8 cellular contexts compared by ENCODE assay signal in the genomic region with DNA sequence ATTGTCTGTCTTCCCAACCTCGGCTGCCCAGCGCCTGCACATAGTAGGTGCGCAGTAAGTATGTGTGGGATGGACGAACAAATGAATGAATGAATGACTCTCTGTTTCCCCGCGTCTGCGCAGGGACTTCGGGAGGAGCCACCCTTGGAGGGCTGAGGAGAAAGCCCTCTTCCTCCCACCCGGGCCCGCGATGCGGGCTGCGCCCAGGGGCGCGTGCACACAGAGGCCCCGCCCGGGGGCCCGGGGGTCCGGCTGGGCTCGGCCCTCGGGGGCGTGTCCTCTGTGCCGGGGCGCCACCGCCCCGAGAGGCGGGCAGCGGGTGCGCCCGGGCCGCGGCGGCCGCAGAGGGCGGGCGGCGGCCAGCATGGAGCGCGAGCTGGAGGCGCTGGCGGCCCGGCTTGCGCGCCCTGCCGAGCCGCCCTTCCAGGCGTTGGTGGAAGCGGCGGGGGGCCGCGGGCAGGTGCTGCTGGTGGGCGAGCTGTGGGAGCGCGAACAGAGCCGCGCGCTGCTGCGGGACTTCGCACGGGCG. TPM values are rescaled to one million over a fixed set of nuclear protein-coding genes. Genes with fewer than 3 reads are reported as not detected.
DNase-seq lines count a peak whose midpoint lies in the region; ATAC-seq and TF ChIP-seq lines count a peak whose summit lies in the region.

A gene (plus strand): TSS at position 322 of the 529 bp plus-strand sequence. CDS start 43 bp downstream, at position 365.

- H3K9ac ChIP-seq in liver (ENCODE audit: low read depth in 1 of 2, low read length in 2 of 2): peak within 1 kb of the TSS in 1 of 2 donors; percentile 91

- H3K36me3 ChIP-seq in heart left ventricle: no peaks in the 10 kb centered on the region
- H3K36me3 ChIP-seq in liver (ENCODE audit: control insufficient read depth in 4 of 4, insufficient read depth in 3 of 4, low read depth in 1 of 4, low read length in 3 of 4): peaks cover 0 to 7% (median 3%) of the 10 kb centered on the region in 4 donors
- H3K36me3 ChIP-seq in upper lobe of right lung: no peaks in the 10 kb centered on the region

- no peak within 1 kb of the TSS for H3K27ac ChIP-seq in heart left ventricle
- peak within 1 kb of the TSS; percentile 85 for H3K27ac ChIP-seq in liver (ENCODE audit: low read depth in 1 of 2, low read length in 2 of 2)
- no peak within 1 kb of the TSS for H3K27ac ChIP-seq in upper lobe of right lung

- H3K9me3 ChIP-seq in heart left ventricle (no peaks in the 10 kb centered on the region), liver (ENCODE audit: control insufficient read depth in 4 of 4, low read length in 3 of 4) (no peaks in the 10 kb centered on the region), upper lobe of right lung (no peaks in the 10 kb centered on the region)

- peaks cover 8 to 81% (median 48%) of the 10 kb centered on the region in 9 donors for H3K27me3 ChIP-seq in heart left ventricle
- H3K27me3 ChIP-seq in liver (ENCODE audit: control insufficient read depth in 4 of 4, insufficient read depth in 4 of 4, low read length in 3 of 4): no peaks in the 10 kb centered on the region
- peaks cover 60% of the 10 kb centered on the region for H3K27me3 ChIP-seq in upper lobe of right lung

- H3K4me3 ChIP-seq in heart left ventricle: peak within 1 kb of the TSS in 7 of 12 donors; percentile 12 to 44 (median 25)
- H3K4me3 ChIP-seq in liver (ENCODE audit: low read depth in 1 of 3, low read length in 3 of 3): peak within 1 kb of the TSS; percentile 69 to 95 (median 90)
- peak within 1 kb of the TSS; percentile 28 for H3K4me3 ChIP-seq in upper lobe of right lung

- H3K4me1 Mint-ChIP-seq in activated T-helper 2 cell treated with anti-CD3 and anti-CD28 coated beads, Interferon-gamma antibody, Interleukin-2, Interleukin-4, amounts not matched to agents 10 μg/mL and 5 μg/mL and 100 μg/mL, durations not matched to agents 14 hours and 24 hours and 36 hours (ENCODE audit: low read depth): no peaks in the 10 kb centered on the region

- 1 to 2% (median 1%) methylated on average over 23 to 61 of the region's 61 CpGs for WGBS in heart left ventricle, 4 donors
- WGBS in liver: under 1% methylated on average over 61 of the region's 61 CpGs

- no peaks in the 10 kb centered on the region for H3K9me3 Mint-ChIP-seq in activated T-helper 2 cell treated with anti-CD3 and anti-CD28 coated beads, Interferon-gamma antibody, Interleukin-2, Interleukin-4, amounts not matched to agents 10 μg/mL and 5 μg/mL and 100 μg/mL, durations not matched to agents 14 hours and 24 hours and 36 hours

- H3K4me1 ChIP-seq in heart left ventricle (peaks cover 0 to 15% (median 0%) of the 10 kb centered on the region in 12 donors), liver (ENCODE audit: control insufficient read depth in 4 of 4, insufficient read depth in 4 of 4, low read length in 3 of 4) (peaks cover 8 to 66% (median 58%) of the 10 kb centered on the region in 4 donors), upper lobe of right lung (no peaks in the 10 kb centered on the region)

- intact Hi-C loops in heart left ventricle (cut with DNase I): no loop called here
- intact Hi-C loops in left cardiac atrium (cut with DNase I): no loop called here
- intact Hi-C loops in activated T-helper 2 cell treated with anti-CD3 and anti-CD28 coated beads, Interferon-gamma antibody, Interleukin-2, Interleukin-4, amounts not matched to agents 10 μg/mL and 5 μg/mL and 100 μg/mL, durations not matched to agents 14 hours and 24 hours and 36 hours (cut with micrococcal nuclease): no loop called here
- intact Hi-C loops in upper lobe of right lung (cut with DNase I): no loop called here

- H3K27me3 Mint-ChIP-seq in activated T-helper 2 cell treated with anti-CD3 and anti-CD28 coated beads, Interferon-gamma antibody, Interleukin-2, Interleukin-4, amounts not matched to agents 10 μg/mL and 5 μg/mL and 100 μg/mL, durations not matched to agents 14 hours and 24 hours and 36 hours (ENCODE audit: low read depth): peaks cover 71% of the 10 kb centered on the region

- TF ChIP-seq POLR2A in heart left ventricle (IDR thresholded peaks at IDR 0.05): no peak

- H3K36me3 Mint-ChIP-seq in activated T-helper 2 cell treated with anti-CD3 and anti-CD28 coated beads, Interferon-gamma antibody, Interleukin-2, Interleukin-4, amounts not matched to agents 10 μg/mL and 5 μg/mL and 100 μg/mL, durations not matched to agents 14 hours and 24 hours and 36 hours (ENCODE audit: low read depth): no peaks in the 10 kb centered on the region

- ATAC-seq in heart left ventricle (peak in 1 of 4 donors; percentile 45), left cardiac atrium (no peak), upper lobe of right lung (no peak)

- in situ Hi-C loops in KBM-7 (cut with MboI; ENCODE audit: low pct_unique_long_range_greater_than_20kb, low sequenced_read_pairs): no loop called here

- no peak for TF ChIP-seq CTCF in heart left ventricle (IDR thresholded peaks at IDR 0.05)
- TF ChIP-seq CTCF in liver (IDR thresholded peaks at IDR 0.05; ENCODE audit: low read depth, low read length, missing input control): no peak
- no peak for TF ChIP-seq CTCF in upper lobe of right lung (IDR thresholded peaks at IDR 0.05)

- peak within 1 kb of the TSS; percentile 61 for H3K4me3 Mint-ChIP-seq in activated T-helper 2 cell treated with anti-CD3 and anti-CD28 coated beads, Interferon-gamma antibody, Interleukin-2, Interleukin-4, amounts not matched to agents 10 μg/mL and 5 μg/mL and 100 μg/mL, durations not matched to agents 14 hours and 24 hours and 36 hours (ENCODE audit: low read depth)

- no peak for TF ChIP-seq RAD21 in liver (IDR thresholded peaks at IDR 0.05)

- H3K27ac Mint-ChIP-seq in activated T-helper 2 cell treated with anti-CD3 and anti-CD28 coated beads, Interferon-gamma antibody, Interleukin-2, Interleukin-4, amounts not matched to agents 10 μg/mL and 5 μg/mL and 100 μg/mL, durations not matched to agents 14 hours and 24 hours and 36 hours: no peak within 1 kb of the TSS

- no peak for DNase-seq in heart left ventricle
- DNase-seq in left cardiac atrium: no peak
- no peak for DNase-seq in activated T-helper 2 cell treated with anti-CD3 and anti-CD28 coated beads, Interferon-gamma antibody, Interleukin-2, Interleukin-4, amounts not matched to agents 10 μg/mL and 5 μg/mL and 100 μg/mL, durations not matched to agents 14 hours and 24 hours and 36 hours (ENCODE audit: low spot score)
- DNase-seq in upper lobe of right lung: no peak
- no peak for DNase-seq in KBM-7
- no peak for DNase-seq in AML-193 (lab: John Stamatoyannopoulos, UW)
- DNase-seq in NK-92 treated with Interleukin-12 subunit alpha and Interleukin-12 subunit beta, amount 100 ng/mL, for 24 hours (lab: John Stamatoyannopoulos, UW): no peak

TF ChIP-seq in liver, 16 proteins besides CTCF, POLR2A, EP300 and RAD21:
- TF ChIP-seq FOXA2 (IDR thresholded peaks at IDR 0.05): no peak
- TF ChIP-seq, protein P1, sequence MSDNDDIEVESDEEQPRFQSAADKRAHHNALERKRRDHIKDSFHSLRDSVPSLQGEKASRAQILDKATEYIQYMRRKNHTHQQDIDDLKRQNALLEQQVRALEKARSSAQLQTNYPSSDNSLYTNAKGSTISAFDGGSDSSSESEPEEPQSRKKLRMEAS (IDR thresholded peaks at IDR 0.05): no peak
- no peak for TF ChIP-seq EGR1 (IDR thresholded peaks at IDR 0.05; ENCODE audit: low read depth in 2 of 2)
- TF ChIP-seq SP1 (IDR thresholded peaks at IDR 0.05): no peak
- TF ChIP-seq TAF1 (conservative IDR thresholded peaks at IDR 0.05): no peak
- no peak for TF ChIP-seq GABPA (IDR thresholded peaks at IDR 0.05 in 1 of 2, conservative IDR thresholded peaks at IDR 0.05 in 1 of 2)
- TF ChIP-seq HNF4G (IDR thresholded peaks at IDR 0.05): no peak
- TF ChIP-seq YY1 (IDR thresholded peaks at IDR 0.05): no peak
- TF ChIP-seq RXRA (IDR thresholded peaks at IDR 0.05): no peak
- TF ChIP-seq, protein P2, sequence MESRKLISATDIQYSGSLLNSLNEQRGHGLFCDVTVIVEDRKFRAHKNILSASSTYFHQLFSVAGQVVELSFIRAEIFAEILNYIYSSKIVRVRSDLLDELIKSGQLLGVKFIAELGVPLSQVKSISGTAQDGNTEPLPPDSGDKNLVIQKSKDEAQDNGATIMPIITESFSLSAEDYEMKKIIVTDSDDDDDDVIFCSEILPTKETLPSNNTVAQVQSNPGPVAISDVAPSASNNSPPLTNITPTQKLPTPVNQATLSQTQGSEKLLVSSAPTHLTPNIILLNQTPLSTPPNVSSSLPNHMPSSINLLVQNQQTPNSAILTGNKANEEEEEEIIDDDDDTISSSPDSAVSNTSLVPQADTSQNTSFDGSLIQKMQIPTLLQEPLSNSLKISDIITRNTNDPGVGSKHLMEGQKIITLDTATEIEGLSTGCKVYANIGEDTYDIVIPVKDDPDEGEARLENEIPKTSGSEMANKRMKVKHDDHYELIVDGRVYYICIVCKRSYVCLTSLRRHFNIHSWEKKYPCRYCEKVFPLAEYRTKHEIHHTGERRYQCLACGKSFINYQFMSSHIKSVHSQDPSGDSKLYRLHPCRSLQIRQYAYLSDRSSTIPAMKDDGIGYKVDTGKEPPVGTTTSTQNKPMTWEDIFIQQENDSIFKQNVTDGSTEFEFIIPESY (IDR thresholded peaks at IDR 0.05): no peak

RNA-seq across cellular contexts. Expression of the gene that starts here (rescaled TPM):
- under 1 TPM in 5 of 9 donors, not detected in 4; 0.07 to 0.20 (median 0.08) TPM for total RNA-seq in heart left ventricle
- polyA plus RNA-seq in heart left ventricle: under 1 TPM in 1 of 2 donors, not detected in 1; 0.15 TPM
- total RNA-seq in left cardiac atrium: under 1 TPM in 1 of 2 donors, not detected in 1; 0.15 TPM
- total RNA-seq in activated T-helper 2 cell treated with anti-CD3 and anti-CD28 coated beads, Interferon-gamma antibody, Interleukin-2, Interleukin-4, amounts not matched to agents 10 μg/mL and 5 μg/mL and 100 μg/mL, durations not matched to agents 14 hours and 24 hours and 36 hours: 0.32 and 0.96 TPM in 2 replicates
- 100 to 1,000 TPM in 1 of 2 donors, 10 to 100 TPM in 1; 74.8 to 141 TPM for total RNA-seq in liver
- 10 to 100 TPM; 33.2 to 94.9 TPM for polyA plus RNA-seq in liver
- total RNA-seq in upper lobe of right lung: 1.5 TPM

Comparison
In these comparisons a context has a peak if more than half of its experiments do, and no peak if none do; other contexts are left out.
1. RNA of the gene that starts here (total RNA-seq): 74.8 to 141 TPM in liver; 1.5 TPM in upper lobe of right lung (single experiment), 0.32 to 0.96 TPM in activated T-helper 2 cell treated with anti-CD3 and anti-CD28 coated beads, Interferon-gamma antibody, Interleukin-2, Interleukin-4, amounts not matched to agents 10 μg/mL and 5 μg/mL and 100 μg/mL, durations not matched to agents 14 hours and 24 hours and 36 hours, 0.15 TPM in left cardiac atrium and 0.07 to 0.20 TPM in heart left ventricle; every median in the first group is over 10 times any median in the second.
2. RNA of the gene that starts here (polyA plus RNA-seq): 33.2 to 94.9 TPM in liver; 0.15 TPM in heart left ventricle; every median in the first group is over 10 times any median in the second.
3. H3K27ac ChIP-seq: peak in liver (2 of 2); none in heart left ventricle (0 of 12) and upper lobe of right lung (single experiment).
4. H3K4me3 ChIP-seq: peak in every context shown above with its lines; median percentile 90 in liver; 28 in upper lobe of right lung; 25 in heart left ventricle.